ENCODE assay signal across 16 cellular contexts in genomic region chr5:150307617-150308426, GRCh38. TPM values are rescaled to one million over a fixed set of nuclear protein-coding genes. Genes with fewer than 3 reads are reported as not detected.
"Had no signal": no experiment of that assay in that cellular context is flagged by ENCODE, and none has a peak within 500 bp of the region (broad histone marks: within the 10 kb centered on the region; RNA-seq: fewer than 3 reads in every experiment).

No MANE protein-coding gene starts in this region.

- DNase-seq: activated B cell treated with CpG ODN at 0.5 μM for 24 hours; activated CD4-positive, alpha-beta T cell treated with anti-CD3 and anti-CD28 coated beads for 48 hours; activated naive CD8-positive, alpha-beta T cell treated with anti-CD3 and anti-CD28 coated beads for 36 hours; brain microvascular endothelial cell; dermis blood vessel endothelial cell; endodermal cell; erythroblast; left lung; ovary; stimulated activated CD4-positive, alpha-beta T cell treated with anti-CD3 and anti-CD28 coated beads, Interleukin-12 subunit alpha, Interleukin-12 subunit beta, amount 100 ng/mL, for 4 hours; trophoblast cell had no signal

- H3K4me3 ChIP-seq: hepatocyte, left lung, ovary had no signal

- H3K9me3 ChIP-seq: left lung, ovary had no signal

- H3K27me3 ChIP-seq: brain microvascular endothelial cell, hepatocyte, ovary had no signal

- ATAC-seq: left lung; stimulated activated effector memory CD8-positive, alpha-beta T cell treated with anti-CD3 and anti-CD28 coated beads, Interleukin-12 subunit alpha, Interleukin-12 subunit beta, amount 100 ng/mL, for 72 hours had no signal

- H3K36me3 ChIP-seq: brain microvascular endothelial cell, left lung, ovary had no signal

- H3K27ac ChIP-seq: brain microvascular endothelial cell, hepatocyte, left lung, ovary had no signal

RNA-seq across cellular contexts. Expression of gene ARSI, which starts 5.1 kb away (rescaled TPM):
- total RNA-seq: activated B cell treated with CpG ODN at 0.5 μM for 24 hours; activated naive CD8-positive, alpha-beta T cell treated with anti-CD3 and anti-CD28 coated beads for 36 hours; activated T-helper 1 cell treated with anti-CD3 and anti-CD28 coated beads, Interleukin-12 subunit alpha, Interleukin-12 subunit beta, Interleukin-2, Interleukin-4 antibody, amounts not matched to agents 30 ng/mL and 10 ng/mL and 1 ng/mL, durations not matched to agents 14 hours and 24 hours and 36 hours had no signal

RNA-seq across cellular contexts. Expression of gene CAMK2A, which starts 18.2 kb away (rescaled TPM):
- total RNA-seq: activated B cell treated with CpG ODN at 0.5 μM for 24 hours; activated naive CD8-positive, alpha-beta T cell treated with anti-CD3 and anti-CD28 coated beads for 36 hours; activated T-helper 1 cell treated with anti-CD3 and anti-CD28 coated beads, Interleukin-12 subunit alpha, Interleukin-12 subunit beta, Interleukin-2, Interleukin-4 antibody, amounts not matched to agents 30 ng/mL and 10 ng/mL and 1 ng/mL, durations not matched to agents 14 hours and 24 hours and 36 hours; dermis blood vessel endothelial cell; glomerular endothelial cell; subcutaneous adipose tissue had no signal
